In the genomic region with DNA sequence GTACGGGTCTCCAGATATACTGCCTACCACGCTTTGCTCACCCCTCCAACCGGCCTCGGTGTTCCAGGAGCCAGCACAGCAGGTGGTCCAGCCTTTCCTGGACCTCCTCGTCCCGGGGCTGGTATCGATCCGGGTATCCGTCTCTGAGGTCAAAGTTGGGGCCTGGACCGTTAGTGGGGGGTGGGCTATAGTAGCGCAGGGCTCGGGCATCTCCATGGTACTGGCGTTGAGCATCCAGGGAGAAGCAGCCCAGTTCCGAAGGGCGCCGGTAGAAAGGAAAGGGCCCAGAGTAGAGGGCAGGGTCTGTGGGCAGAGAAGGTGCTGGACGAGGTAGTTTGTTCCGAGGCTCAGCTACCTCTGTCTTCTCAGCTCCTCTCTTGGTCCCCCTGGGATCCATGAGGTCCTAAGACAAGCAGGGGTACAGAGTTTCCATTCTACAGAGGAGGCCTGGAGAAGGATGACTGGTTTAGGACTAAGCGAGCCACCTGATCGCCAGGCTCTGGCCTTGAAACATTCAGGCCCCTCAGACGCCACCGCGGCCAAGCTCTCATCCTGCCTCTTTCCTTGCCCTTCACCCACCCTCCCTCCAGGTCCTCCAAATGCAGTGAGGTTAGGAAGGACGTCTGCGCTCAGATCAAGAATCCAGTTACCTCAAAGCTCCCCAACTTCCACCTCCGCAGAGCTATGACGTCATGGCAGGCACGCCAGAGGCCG, we compare ENCODE assay signal across 8 cellular contexts. TPM values are rescaled to one million over a fixed set of nuclear protein-coding genes. Genes with fewer than 3 reads are reported as not detected.
DNase-seq lines count a peak whose midpoint lies in the region; ATAC-seq lines count a peak whose summit lies in the region.

No MANE protein-coding gene starts in this region.

- H3K9ac ChIP-seq in stomach smooth muscle (ENCODE audit: low read length in 2 of 2): peak overlapping the region; percentile 74 to 99

- H3K4me3 ChIP-seq in stomach smooth muscle (ENCODE audit: low read length in 2 of 2): peak overlapping the region; percentile 75 to 97

- peaks cover 42% of the 10 kb centered on the region for H3K4me1 ChIP-seq in stomach smooth muscle (ENCODE audit: control insufficient read depth, insufficient read depth, low read length)

- H3K4me1 Mint-ChIP-seq in activated naive CD4-positive, alpha-beta T cell treated with anti-CD3 and anti-CD28 coated beads for 36 hours (ENCODE audit: low read depth): peaks cover 41% of the 10 kb centered on the region
- peaks cover 46% of the 10 kb centered on the region for H3K4me1 Mint-ChIP-seq in activated naive CD8-positive, alpha-beta T cell treated with anti-CD3 and anti-CD28 coated beads, Interleukin-2, amount 50 U/mL, for 24 hours
- H3K4me1 Mint-ChIP-seq in immature natural killer cell: peaks cover 38 to 45% of the 10 kb centered on the region in 2 donors

- CTCF ChIA-PET in activated naive CD4-positive, alpha-beta T cell treated with anti-CD3 and anti-CD28 coated beads for 36 hours (lab: Charles Lee): interaction anchor here (1.4 kb wide), 2 partner anchors 14 to 20 kb away, joined by 3 to 9 read pairs; no protein-coding TSS in a partner anchor

- peak overlapping the region; percentile 98 for H3K4me3 Mint-ChIP-seq in activated naive CD4-positive, alpha-beta T cell treated with anti-CD3 and anti-CD28 coated beads for 36 hours
- peak overlapping the region; percentile 87 for H3K4me3 Mint-ChIP-seq in activated naive CD8-positive, alpha-beta T cell treated with anti-CD3 and anti-CD28 coated beads, Interleukin-2, amount 50 U/mL, for 24 hours
- peak overlapping the region; percentile 90 to 99 (median 96) for H3K4me3 Mint-ChIP-seq in immature natural killer cell

- no peaks in the 10 kb centered on the region for H3K27me3 Mint-ChIP-seq in activated naive CD4-positive, alpha-beta T cell treated with anti-CD3 and anti-CD28 coated beads for 36 hours (ENCODE audit: low read depth)
- H3K27me3 Mint-ChIP-seq in activated naive CD8-positive, alpha-beta T cell treated with anti-CD3 and anti-CD28 coated beads, Interleukin-2, amount 50 U/mL, for 24 hours: peaks cover 4% of the 10 kb centered on the region
- peaks cover 12 to 20% (median 17%) of the 10 kb centered on the region in 3 donors for H3K27me3 Mint-ChIP-seq in immature natural killer cell (ENCODE audit: low read depth in 3 of 3)

- H3K36me3 Mint-ChIP-seq in activated naive CD4-positive, alpha-beta T cell treated with anti-CD3 and anti-CD28 coated beads for 36 hours (ENCODE audit: low read depth): peaks cover 29% of the 10 kb centered on the region
- H3K36me3 Mint-ChIP-seq in activated naive CD8-positive, alpha-beta T cell treated with anti-CD3 and anti-CD28 coated beads, Interleukin-2, amount 50 U/mL, for 24 hours (ENCODE audit: low read depth): peaks cover 26% of the 10 kb centered on the region
- peaks cover 0 to 18% (median 5%) of the 10 kb centered on the region in 3 donors for H3K36me3 Mint-ChIP-seq in immature natural killer cell

- H3K9me3 Mint-ChIP-seq in activated naive CD4-positive, alpha-beta T cell treated with anti-CD3 and anti-CD28 coated beads for 36 hours: no peaks in the 10 kb centered on the region
- H3K9me3 Mint-ChIP-seq in activated naive CD8-positive, alpha-beta T cell treated with anti-CD3 and anti-CD28 coated beads, Interleukin-2, amount 50 U/mL, for 24 hours: no peaks in the 10 kb centered on the region
- no peaks in the 10 kb centered on the region for H3K9me3 Mint-ChIP-seq in immature natural killer cell

- no peak for DNase-seq in activated naive CD4-positive, alpha-beta T cell treated with anti-CD3 and anti-CD28 coated beads for 36 hours
- no peak for DNase-seq in activated naive CD4-positive, alpha-beta T cell treated with Interleukin-2 at 50 U/mL for 16 hours
- DNase-seq in activated naive CD8-positive, alpha-beta T cell treated with anti-CD3 and anti-CD28 coated beads, Interleukin-2, amount 50 U/mL, for 24 hours: no peak
- DNase-seq in immature natural killer cell: no peak
- no peak for DNase-seq in NCI-H510A (lab: John Stamatoyannopoulos, UW)

- H3K36me3 ChIP-seq in stomach smooth muscle (ENCODE audit: control insufficient read depth in 2 of 2, insufficient read depth in 2 of 2, low read length in 2 of 2): peaks cover 23 to 27% of the 10 kb centered on the region in 2 donors

- H3K27ac ChIP-seq in stomach smooth muscle (ENCODE audit: low read length): peak overlapping the region; percentile 98

- H3K27ac Mint-ChIP-seq in activated naive CD4-positive, alpha-beta T cell treated with anti-CD3 and anti-CD28 coated beads for 36 hours: peak overlapping the region; percentile 100
- H3K27ac Mint-ChIP-seq in activated naive CD8-positive, alpha-beta T cell treated with anti-CD3 and anti-CD28 coated beads, Interleukin-2, amount 50 U/mL, for 24 hours: peak overlapping the region; percentile 99
- H3K27ac Mint-ChIP-seq in immature natural killer cell: peak overlapping the region; percentile 99 to 100 (median 100)

- intact Hi-C loops in activated naive CD4-positive, alpha-beta T cell treated with anti-CD3 and anti-CD28 coated beads for 36 hours (cut with micrococcal nuclease): no loop called here

- no peaks in the 10 kb centered on the region for H3K9me3 ChIP-seq in stomach smooth muscle (ENCODE audit: control insufficient read depth in 2 of 2, low read length in 2 of 2)

- H3K27me3 ChIP-seq in stomach smooth muscle (ENCODE audit: control insufficient read depth in 1 of 2, insufficient read depth in 2 of 2, low read length in 2 of 2): no peaks in the 10 kb centered on the region

- no peak for ATAC-seq in activated naive CD8-positive, alpha-beta T cell treated with anti-CD3 and anti-CD28 coated beads, Interleukin-2, amount 50 U/mL, for 24 hours
- ATAC-seq in GM18870 (IDR thresholded peaks at IDR 0.05; ENCODE audit: unreplicated experiment): no peak
- no peak for ATAC-seq in GM19467 (IDR thresholded peaks at IDR 0.05; ENCODE audit: unreplicated experiment)

RNA-seq across cellular contexts. Expression of gene DXO, which starts 0.5 kb away (rescaled TPM):
- total RNA-seq in activated naive CD4-positive, alpha-beta T cell treated with anti-CD3 and anti-CD28 coated beads for 36 hours: 10 to 100 TPM; 12.5 to 13.0 TPM
- polyA plus RNA-seq in immature natural killer cell: 10 to 100 TPM in 2 of 3 donors, 1 to 10 TPM in 1; 9.2 to 19.5 (median 17.2) TPM

RNA-seq across cellular contexts. Expression of gene C4A, which starts 10.4 kb away (rescaled TPM):
- 1 to 10 TPM; 3.2 to 3.5 TPM for total RNA-seq in activated naive CD4-positive, alpha-beta T cell treated with anti-CD3 and anti-CD28 coated beads for 36 hours
- not detected for polyA plus RNA-seq in immature natural killer cell

RNA-seq across cellular contexts. Expression of gene SKIC2, which starts 12.5 kb away (rescaled TPM):
- total RNA-seq in activated naive CD4-positive, alpha-beta T cell treated with anti-CD3 and anti-CD28 coated beads for 36 hours: 100 to 1,000 TPM in 1 of 2 experiments, 10 to 100 TPM in 1; 93.6 to 101 TPM
- 10 to 100 TPM; 14.1 to 20.6 (median 19.3) TPM for polyA plus RNA-seq in immature natural killer cell

RNA-seq across cellular contexts. Expression of gene NELFE, which starts 12.7 kb away (rescaled TPM):
- 10 to 100 TPM; 83.2 to 87.4 TPM for total RNA-seq in activated naive CD4-positive, alpha-beta T cell treated with anti-CD3 and anti-CD28 coated beads for 36 hours
- 10 to 100 TPM; 73.3 to 84.6 (median 76.9) TPM for polyA plus RNA-seq in immature natural killer cell

RNA-seq across cellular contexts. Expression of gene CFB, which starts 25.5 kb away (rescaled TPM):
- 1 to 10 TPM in 1 of 2 experiments, under 1 TPM in 1; 0.74 to 1.7 TPM for total RNA-seq in activated naive CD4-positive, alpha-beta T cell treated with anti-CD3 and anti-CD28 coated beads for 36 hours
- polyA plus RNA-seq in immature natural killer cell: under 1 TPM in 1 of 3 donors, not detected in 2; 0.27 TPM
